Comparison of ENCODE assay signal across 8 cellular contexts in the genomic region with DNA sequence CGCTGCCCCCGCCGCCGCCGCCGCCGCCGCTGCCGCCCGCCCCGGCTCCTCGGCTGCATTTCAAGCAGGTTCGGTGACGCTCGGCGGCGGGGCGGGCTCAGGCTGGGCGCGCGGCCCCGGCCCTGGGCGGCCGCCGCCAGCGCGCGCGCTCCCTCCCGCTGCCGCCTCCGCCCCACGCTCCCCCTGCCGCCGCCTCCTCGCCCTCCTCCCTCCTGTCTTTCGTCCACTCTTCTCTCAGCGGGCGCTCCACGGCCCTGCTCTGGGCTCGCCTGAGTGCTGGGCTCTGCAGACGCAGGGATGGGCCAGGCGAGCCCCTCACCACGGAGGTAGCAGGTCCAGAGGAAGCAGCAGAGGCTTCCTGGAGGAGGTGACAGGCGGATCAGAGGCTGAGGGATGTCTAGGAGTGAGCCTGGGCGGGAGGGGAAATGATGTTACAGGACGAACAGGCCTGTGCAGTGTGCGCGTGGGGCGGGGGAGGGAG. TPM values are rescaled to one million over a fixed set of nuclear protein-coding genes. Genes with fewer than 3 reads are reported as not detected.
DNase-seq lines count a peak whose midpoint lies in the region; ATAC-seq and TF ChIP-seq lines count a peak whose summit lies in the region.

A gene (minus strand): TSS at position 62 of the 481 bp plus-strand sequence. CDS start 158 bp downstream, outside the sequence.

- intact Hi-C loops in lower lobe of right lung (cut with DNase I): no loop called here

- peaks cover 44% of the 10 kb centered on the region for H3K4me1 ChIP-seq in lower lobe of right lung

- DNase-seq in NK-92 treated with Interleukin-12 subunit alpha and Interleukin-12 subunit beta, amount 100 ng/mL, for 24 hours (lab: John Stamatoyannopoulos, UW): peak; percentile 69
- no peak for DNase-seq in NK-92 (lab: John Stamatoyannopoulos, UW; ENCODE audit: unreplicated experiment)
- DNase-seq in NCI-H460 (ENCODE audit: extremely low read depth, low read depth): peak; percentile 60
- peak; percentile 76 for DNase-seq in activated CD4-positive, alpha-beta T cell treated with anti-CD3 and anti-CD28 coated beads, Interleukin-2, amount 50 U/mL, for 1 hour
- DNase-seq in dermis microvascular lymphatic vessel endothelial cell (ENCODE audit: low read depth in 2 of 2): peak in 1 of 2 donors; percentile 73
- peak; percentile 86 for DNase-seq in lower lobe of right lung
- peak; percentile 60 to 73 (median 65) for DNase-seq in stimulated activated CD4-positive, alpha-beta T cell treated with anti-CD3 and anti-CD28 coated beads, TNF-alpha, amount 100 ng/mL, for 48 hours (ENCODE audit: low read depth in 3 of 3)

- no peaks in the 10 kb centered on the region for H3K27me3 ChIP-seq in lower lobe of right lung (ENCODE audit: low read depth)

- peak within 1 kb of the TSS; percentile 59 for H3K27ac ChIP-seq in lower lobe of right lung

- H3K4me3 ChIP-seq in lower lobe of right lung: peak within 1 kb of the TSS; percentile 80

- TF ChIP-seq CTCF in lower lobe of right lung (IDR thresholded peaks at IDR 0.05): no peak

- H3K36me3 ChIP-seq in lower lobe of right lung: no peaks in the 10 kb centered on the region

- ATAC-seq in HG03066 (IDR thresholded peaks at IDR 0.05; ENCODE audit: low read depth, unreplicated experiment) (peak; percentile 37), lower lobe of right lung (peak; percentile 63 to 67)

- H3K9me3 ChIP-seq in lower lobe of right lung: no peaks in the 10 kb centered on the region

RNA-seq across cellular contexts. Expression of the gene that starts here (rescaled TPM):
- total RNA-seq in NCI-H460 (2014; rRNA removed; shearing (Covaris generic)): 52.6 and 73.1 TPM in 2 replicates
- 203 and 249 TPM in 2 replicates for polyA plus RNA-seq in NCI-H460 (2014; cell fraction: nucleus; rRNA removed)
- total RNA-seq in dermis microvascular lymphatic vessel endothelial cell (9.1 and 21.8 TPM in 2 replicates), lower lobe of right lung (9.2 TPM)
